1 cellular context compared by ENCODE assay signal in genomic region chr2:71130325-71131260, GRCh38.
TF ChIP-seq lines count a peak whose summit lies in the region.

Gene MPHOSPH10, plus strand, starts transcription at chr2:71130634. Its CDS starts 32 bp downstream, at chr2:71130666.

TF ChIP-seq in HepG2, 621 proteins besides CTCF, POLR2A, EP300 and RAD21 (continued from another document and continues in another):
- TF ChIP-seq ARID5B (CRISPR knock-in tag; IDR thresholded peaks at IDR 0.05) (peak; percentile 50), MLX (CRISPR knock-in tag; IDR thresholded peaks at IDR 0.05) (peak; percentile 51; the same call in 1 of the 2 replicates), ZNF746 (CRISPR knock-in tag; IDR thresholded peaks at IDR 0.05) (peak; percentile 93), SKIL (CRISPR knock-in tag; IDR thresholded peaks at IDR 0.05; ENCODE audit: borderline replicate concordance) (no peak; the same call in 1 of the 2 replicates), ZNF678 (CRISPR knock-in tag; IDR thresholded peaks at IDR 0.05) (no peak), ELF3 (CRISPR knock-in tag; IDR thresholded peaks at IDR 0.05) (peak; percentile 85), ATF3 (CRISPR knock-in tag; IDR thresholded peaks at IDR 0.05) (0 out of 2 replicates have a peak, but pooled peaks have one; percentile 46), MAZ (IDR thresholded peaks at IDR 0.05; ENCODE audit: borderline replicate concordance, low read depth, low read length) (no peak), MAZ (CRISPR knock-in tag; IDR thresholded peaks at IDR 0.05; ENCODE audit: low read depth) (peak; percentile 94), ZNF547 (CRISPR knock-in tag; IDR thresholded peaks at IDR 0.05) (peak; percentile 91; the same call in 1 of the 2 replicates), ZNF543 (CRISPR knock-in tag; IDR thresholded peaks at IDR 0.05) (peak; percentile 79; the same call in 1 of the 2 replicates), ZSCAN20 (CRISPR knock-in tag; IDR thresholded peaks at IDR 0.05; ENCODE audit: borderline replicate concordance) (peak; percentile 77), ZBTB44 (CRISPR knock-in tag; IDR thresholded peaks at IDR 0.05) (peak; percentile 91; the same call in 1 of the 2 replicates), ZNF768 (CRISPR knock-in tag; IDR thresholded peaks at IDR 0.05) (peak; percentile 81; the same call in 1 of the 2 replicates), TFAP4 (IDR thresholded peaks at IDR 0.05; ENCODE audit: borderline replicate concordance, low read depth) (peak; percentile 9; the same call in 1 of the 2 replicates), ATF7-NPFF (CRISPR knock-in tag; IDR thresholded peaks at IDR 0.05; ENCODE audit: low read depth) (peak; percentile 99), PBX2 (CRISPR knock-in tag; IDR thresholded peaks at IDR 0.05) (0 out of 2 replicates have a peak, but pooled peaks have one; percentile 41), ZNF570 (CRISPR knock-in tag; IDR thresholded peaks at IDR 0.05; ENCODE audit: borderline replicate concordance) (no peak), ZBTB8A (CRISPR knock-in tag; IDR thresholded peaks at IDR 0.05; ENCODE audit: borderline replicate concordance, low read depth) (no peak), ZZZ3 (CRISPR knock-in tag; IDR thresholded peaks at IDR 0.05; ENCODE audit: borderline replicate concordance) (no peak), ZNF720 (CRISPR knock-in tag; IDR thresholded peaks at IDR 0.05) (peak; percentile 79; the same call in 1 of the 2 replicates), ZNF709 (CRISPR knock-in tag; IDR thresholded peaks at IDR 0.05) (peak; percentile 89), HMGA1 (CRISPR knock-in tag; conservative IDR thresholded peaks at IDR 0.05) (no peak), PHF5A (CRISPR knock-in tag; IDR thresholded peaks at IDR 0.05; ENCODE audit: low read depth, unreplicated experiment) (peak; percentile 53), NR2F6 (IDR thresholded peaks at IDR 0.05) (peak; percentile 83), NR2F6 (CRISPR knock-in tag; IDR thresholded peaks at IDR 0.05) (peak; percentile 64), ZNF646 (CRISPR knock-in tag; IDR thresholded peaks at IDR 0.05) (peak; percentile 16; the same call in 1 of the 2 replicates), ZNF329 (CRISPR knock-in tag; IDR thresholded peaks at IDR 0.05; ENCODE audit: low read depth) (peak; percentile 90), ZSCAN12 (CRISPR knock-in tag; IDR thresholded peaks at IDR 0.05) (peak; percentile 95), TEAD3 (CRISPR knock-in tag; optimal IDR thresholded peaks at IDR 0.05; ENCODE audit: borderline replicate concordance) (peak; percentile 70), ZBTB10 (CRISPR knock-in tag; IDR thresholded peaks at IDR 0.05; ENCODE audit: borderline replicate concordance) (peak; percentile 74; the same call in 1 of the 2 replicates), ZNF382 (CRISPR knock-in tag; IDR thresholded peaks at IDR 0.05; ENCODE audit: borderline replicate concordance) (no peak), ZFP37 (CRISPR knock-in tag; IDR thresholded peaks at IDR 0.05; ENCODE audit: borderline replicate concordance) (0 out of 2 replicates have a peak, but pooled peaks have one; percentile 79), MTA1 (CRISPR knock-in tag; IDR thresholded peaks at IDR 0.05; ENCODE audit: borderline replicate concordance) (0 out of 2 replicates have a peak, but pooled peaks have one; percentile 6), ZNF550 (CRISPR knock-in tag; IDR thresholded peaks at IDR 0.05; ENCODE audit: borderline replicate concordance) (no peak), ELF1 (CRISPR knock-in tag; IDR thresholded peaks at IDR 0.05) (peak; percentile 78), CERS6 (CRISPR knock-in tag; IDR thresholded peaks at IDR 0.05) (peak; percentile 94)
